ENCODE assay signal across 16 cellular contexts in genomic region chrX:136057567-136057966, GRCh38.
"Had no signal": no experiment of that assay in that cellular context is flagged by ENCODE, and none has a peak within 500 bp of the region (broad histone marks: within the 10 kb centered on the region; RNA-seq: fewer than 3 reads in every experiment).

No MANE protein-coding gene starts in this region.

- ATAC-seq: activated naive CD8-positive, alpha-beta T cell treated with anti-CD3 and anti-CD28 coated beads, Interleukin-2, amount 50 U/mL, for 24 hours; lower lobe of right lung; psoas muscle had no signal

- H3K4me3 ChIP-seq: lower lobe of right lung, psoas muscle, testis had no signal

- H3K4me1 Mint-ChIP-seq: endodermal cell, mesothelial cell of epicardium, naive B cell had no signal

- H3K27me3 ChIP-seq: testis had no signal

- H3K27me3 Mint-ChIP-seq: activated CD8-positive, alpha-beta T cell treated with anti-CD3 and anti-CD28 coated beads for 36 hours; activated naive CD8-positive, alpha-beta T cell treated with anti-CD3 and anti-CD28 coated beads, Interleukin-2, amount 50 U/mL, for 24 hours; dendritic cell treated with granulocyte-macrophage colony-stimulating factor and Interleukin-4, amounts not matched to agents 40 ng/mL and 50 ng/mL, for 4 days; stimulated activated naive CD8-positive, alpha-beta T cell treated with anti-CD3 and anti-CD28 coated beads, Interleukin-15, Interleukin-2, amounts not matched to agents 100 ng/mL and 50 ng/mL, for 24 hours had no signal

- H3K4me1 ChIP-seq: lower lobe of right lung, testis had no signal

- H3K4me3 Mint-ChIP-seq: activated CD8-positive, alpha-beta T cell treated with anti-CD3 and anti-CD28 coated beads for 36 hours; activated naive CD8-positive, alpha-beta T cell treated with anti-CD3 and anti-CD28 coated beads, Interleukin-2, amount 50 U/mL, for 24 hours; dendritic cell treated with granulocyte-macrophage colony-stimulating factor and Interleukin-4, amounts not matched to agents 40 ng/mL and 50 ng/mL, for 4 days; endodermal cell; mesothelial cell of epicardium; naive B cell had no signal

- H3K36me3 Mint-ChIP-seq: immature natural killer cell, mesothelial cell of epicardium, naive B cell had no signal

- H3K9me3 ChIP-seq: lower lobe of right lung, psoas muscle, testis had no signal

- DNase-seq: activated CD8-positive, alpha-beta memory T cell treated with anti-CD3 and anti-CD28 coated beads, Interleukin-2, amount 50 U/mL, for 48 hours; activated CD8-positive, alpha-beta T cell treated with anti-CD3 and anti-CD28 coated beads for 36 hours; activated naive CD8-positive, alpha-beta T cell treated with anti-CD3 and anti-CD28 coated beads, Interleukin-2, amount 50 U/mL, for 24 hours; caudate nucleus; endodermal cell; erythroblast; lower lobe of right lung; naive B cell; psoas muscle; stimulated activated CD4-positive, alpha-beta T cell treated with anti-CD3 and anti-CD28 coated beads, Interleukin-4, amount 100 ng/mL, for 24 hours; T-helper 9 cell; testis had no signal

- H3K27ac Mint-ChIP-seq: activated CD8-positive, alpha-beta T cell treated with anti-CD3 and anti-CD28 coated beads for 36 hours; activated naive CD8-positive, alpha-beta T cell treated with anti-CD3 and anti-CD28 coated beads, Interleukin-2, amount 50 U/mL, for 24 hours; dendritic cell treated with granulocyte-macrophage colony-stimulating factor and Interleukin-4, amounts not matched to agents 40 ng/mL and 50 ng/mL, for 4 days; endodermal cell; mesothelial cell of epicardium; stimulated activated naive CD8-positive, alpha-beta T cell treated with anti-CD3 and anti-CD28 coated beads, Interleukin-15, Interleukin-2, amounts not matched to agents 100 ng/mL and 50 ng/mL, for 24 hours had no signal

- H3K36me3 ChIP-seq: lower lobe of right lung had no signal

- H3K9me3 Mint-ChIP-seq: activated CD8-positive, alpha-beta T cell treated with anti-CD3 and anti-CD28 coated beads for 36 hours; activated naive CD8-positive, alpha-beta T cell treated with anti-CD3 and anti-CD28 coated beads, Interleukin-2, amount 50 U/mL, for 24 hours; dendritic cell treated with granulocyte-macrophage colony-stimulating factor and Interleukin-4, amounts not matched to agents 40 ng/mL and 50 ng/mL, for 4 days; immature natural killer cell; naive B cell; stimulated activated naive CD8-positive, alpha-beta T cell treated with anti-CD3 and anti-CD28 coated beads, Interleukin-15, Interleukin-2, amounts not matched to agents 100 ng/mL and 50 ng/mL, for 24 hours had no signal

- H3K27ac ChIP-seq: lower lobe of right lung, psoas muscle, testis had no signal
